In genomic region chr10:132644544-132645530, GRCh38 we compare ENCODE assay signal across 1 cellular context.
TF ChIP-seq lines count a peak whose summit lies in the region.

No MANE protein-coding gene starts in this region.

TF ChIP-seq in GM23338, 12 proteins besides CTCF, POLR2A, EP300 and RAD21 (continued from another document):
- TF ChIP-seq REST (IDR thresholded peaks at IDR 0.05; ENCODE audit: unreplicated experiment) (no peak), ZNF331 (CRISPR knock-in tag; IDR thresholded peaks at IDR 0.05; ENCODE audit: low read depth) (no peak), ETS1 (IDR thresholded peaks at IDR 0.05) (no peak), NANOG (IDR thresholded peaks at IDR 0.05; ENCODE audit: borderline replicate concordance) (no peak), JUNB (IDR thresholded peaks at IDR 0.05; ENCODE audit: unreplicated experiment) (no peak), POLR2AphosphoS5 (IDR thresholded peaks at IDR 0.05; ENCODE audit: low read depth) (no peak), EZH2 (IDR thresholded peaks at IDR 0.05; ENCODE audit: low read depth, unreplicated experiment) (no peak), ZNF462 (CRISPR knock-in tag; IDR thresholded peaks at IDR 0.05) (no peak), CREB1 (CRISPR knock-in tag; IDR thresholded peaks at IDR 0.05; ENCODE audit: low read depth) (no peak), ZNF114 (CRISPR knock-in tag; IDR thresholded peaks at IDR 0.05) (no peak), EZH2phosphoT487 (IDR thresholded peaks at IDR 0.05; ENCODE audit: unreplicated experiment) (no peak)
